1 cellular context compared by ENCODE assay signal in genomic region chr13:111131610-111132009, GRCh38.
TF ChIP-seq lines count a peak whose summit lies in the region.

No MANE protein-coding gene starts in this region.

TF ChIP-seq in HepG2, 621 proteins besides CTCF, POLR2A, EP300 and RAD21:
- TF ChIP-seq MAF1 (CRISPR knock-in tag; IDR thresholded peaks at IDR 0.05; ENCODE audit: borderline replicate concordance) (no peak), NFAT5 (CRISPR knock-in tag; IDR thresholded peaks at IDR 0.05) (no peak), CC2D1A (CRISPR knock-in tag; IDR thresholded peaks at IDR 0.05) (no peak), TRIM24 (CRISPR knock-in tag; IDR thresholded peaks at IDR 0.05) (no peak), ZNF232 (CRISPR knock-in tag; IDR thresholded peaks at IDR 0.05; ENCODE audit: borderline replicate concordance) (no peak), NCOA2 (CRISPR knock-in tag; IDR thresholded peaks at IDR 0.05) (no peak), HHEX (CRISPR knock-in tag; IDR thresholded peaks at IDR 0.05) (no peak), NFE2L1 (CRISPR knock-in tag; IDR thresholded peaks at IDR 0.05; ENCODE audit: borderline replicate concordance) (no peak), MTA1 (CRISPR knock-in tag; IDR thresholded peaks at IDR 0.05; ENCODE audit: borderline replicate concordance) (no peak), RBFOX2 (IDR thresholded peaks at IDR 0.05; ENCODE audit: low read depth, low read length) (no peak), DNMT1 (CRISPR knock-in tag; IDR thresholded peaks at IDR 0.05) (no peak)
TF ChIP-seq in HepG2: peak in this region for 0.
